ENCODE assay signal across 14 cellular contexts in the genomic region with DNA sequence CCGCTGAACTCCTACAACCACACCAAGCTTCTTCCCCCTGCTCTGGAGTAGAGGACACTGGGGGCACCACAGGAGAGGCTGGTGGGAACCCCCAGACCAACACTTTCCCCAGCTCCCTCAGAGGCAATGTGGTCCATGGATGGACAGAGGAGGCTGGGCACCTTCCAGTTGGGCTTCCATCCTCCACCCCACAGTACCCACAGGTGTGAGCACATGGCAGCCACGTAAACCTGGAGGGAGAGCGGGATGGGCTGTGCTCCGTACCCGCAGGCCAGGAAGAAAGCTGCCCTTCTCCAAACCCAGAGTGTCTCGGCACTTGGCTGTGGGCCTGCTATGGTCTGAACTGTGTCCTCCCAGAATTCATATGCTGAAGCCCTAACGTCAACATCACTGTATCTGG. TPM values are rescaled to one million over a fixed set of nuclear protein-coding genes. Genes with fewer than 3 reads are reported as not detected.
DNase-seq lines count a peak whose midpoint lies in the region; ATAC-seq and TF ChIP-seq lines count a peak whose summit lies in the region.
"Had no signal": no experiment of that assay in that cellular context is flagged by ENCODE, and none has a peak within 500 bp of the region (broad histone marks: within the 10 kb centered on the region; RNA-seq: fewer than 3 reads in every experiment).

No MANE protein-coding gene starts in this region.

- peak overlapping the region; percentile 91 for H3K4me3 Mint-ChIP-seq in CD8-positive, alpha-beta T cell
- H3K4me3 Mint-ChIP-seq in activated T-helper 17 cell treated with anti-CD3 and anti-CD28 coated beads, Interleukin-2, amount 50 U/mL, for 72 hours = peak overlapping the region; percentile 89
- peak overlapping the region; percentile 91 to 94 (median 91) for H3K4me3 Mint-ChIP-seq in nephron

- H3K4me1 ChIP-seq in CD8-positive, alpha-beta T cell (ENCODE audit: insufficient read depth, low read length) = peaks cover 32% of the 10 kb centered on the region

- no peaks in the 10 kb centered on the region for H3K9me3 ChIP-seq in CD8-positive, alpha-beta T cell (ENCODE audit: low read length)
- H3K9me3 ChIP-seq: HAP-1 had no signal

- H3K27me3 ChIP-seq in CD8-positive, alpha-beta T cell (ENCODE audit: insufficient read depth, low read length) = no peaks in the 10 kb centered on the region
- H3K27me3 ChIP-seq: cardiac muscle cell had no signal

- no peaks in the 10 kb centered on the region for H3K27me3 Mint-ChIP-seq in CD8-positive, alpha-beta T cell (ENCODE audit: low read depth)
- no peaks in the 10 kb centered on the region for H3K27me3 Mint-ChIP-seq in activated T-helper 17 cell treated with anti-CD3 and anti-CD28 coated beads, Interleukin-2, amount 50 U/mL, for 72 hours
- H3K27me3 Mint-ChIP-seq in nephron (ENCODE audit: low read depth) = no peaks in the 10 kb centered on the region

- H3K36me3 ChIP-seq in CD8-positive, alpha-beta T cell (ENCODE audit: insufficient read depth, low read length) = peaks cover 26% of the 10 kb centered on the region

- H3K4me1 Mint-ChIP-seq in CD8-positive, alpha-beta T cell (ENCODE audit: low read depth) = peaks cover 34% of the 10 kb centered on the region
- peaks cover 7% of the 10 kb centered on the region for H3K4me1 Mint-ChIP-seq in activated T-helper 17 cell treated with anti-CD3 and anti-CD28 coated beads, Interleukin-2, amount 50 U/mL, for 72 hours
- H3K4me1 Mint-ChIP-seq in nephron = peaks cover 10% of the 10 kb centered on the region

- peak overlapping the region; percentile 96 for H3K27ac Mint-ChIP-seq in CD8-positive, alpha-beta T cell
- H3K27ac Mint-ChIP-seq in activated T-helper 17 cell treated with anti-CD3 and anti-CD28 coated beads, Interleukin-2, amount 50 U/mL, for 72 hours = peak overlapping the region; percentile 96
- H3K27ac Mint-ChIP-seq in nephron = peak overlapping the region in 2 of 3 experiments; percentile 62 to 69

- no peak for DNase-seq in CD8-positive, alpha-beta T cell
- DNase-seq in NCI-H1436 (lab: John Stamatoyannopoulos, UW) = no peak
- no peak for DNase-seq in hippocampal formation (lab: John Stamatoyannopoulos, UW)
- DNase-seq: NCI-H187 treated with DMSO at 0.1 percent for 48 hours, NCI-H524 had no signal

- H3K9me3 Mint-ChIP-seq in CD8-positive, alpha-beta T cell = no peaks in the 10 kb centered on the region
- H3K9me3 Mint-ChIP-seq in activated T-helper 17 cell treated with anti-CD3 and anti-CD28 coated beads, Interleukin-2, amount 50 U/mL, for 72 hours = no peaks in the 10 kb centered on the region
- H3K9me3 Mint-ChIP-seq in nephron = no peaks in the 10 kb centered on the region

- TF ChIP-seq CTCF in C4-2B (conservative IDR thresholded peaks at IDR 0.05) (no peak), nephron (IDR thresholded peaks at IDR 0.05; ENCODE audit: unreplicated experiment in 3 of 3) (no peak)
- TF ChIP-seq CTCF in CD8-positive, alpha-beta T cell (IDR thresholded peaks at IDR 0.05) = no peak

- CTCF ChIA-PET in CD8-positive, alpha-beta T cell (lab: Charles Lee) = interaction anchor here (2.7 kb wide), 1 partner anchor 22 kb away, joined by 11 read pairs; no protein-coding TSS in a partner anchor

- ATAC-seq in CD8-positive, alpha-beta T cell = no peak
- no peak for ATAC-seq in activated T-helper 17 cell treated with anti-CD3 and anti-CD28 coated beads, Interleukin-2, amount 50 U/mL, for 72 hours (replicated peaks)
- ATAC-seq in HG02970 (IDR thresholded peaks at IDR 0.05; ENCODE audit: low FRiP score, unreplicated experiment) = no peak

- H3K36me3 Mint-ChIP-seq in CD8-positive, alpha-beta T cell = peaks cover 44% of the 10 kb centered on the region
- H3K36me3 Mint-ChIP-seq in activated T-helper 17 cell treated with anti-CD3 and anti-CD28 coated beads, Interleukin-2, amount 50 U/mL, for 72 hours (ENCODE audit: low read depth) = peaks cover 58% of the 10 kb centered on the region
- peaks cover 13% of the 10 kb centered on the region for H3K36me3 Mint-ChIP-seq in nephron (ENCODE audit: low read depth)

- 0 out of 2 replicates have a peak overlapping the region, but pooled peaks have one; percentile 2 for H3K27ac ChIP-seq in C4-2B
- H3K27ac ChIP-seq in CD8-positive, alpha-beta T cell (ENCODE audit: low read depth, low read length) = no peak overlapping the region

- intact Hi-C loops in CD8-positive, alpha-beta T cell (cut with DNase I, micrococcal nuclease) = loop anchor here in 1 of 2 experiments (2.0 kb wide), 2 partner anchors 42 to 72 kb away; a partner anchor contains a TSS

- POLR2A ChIA-PET in CD8-positive, alpha-beta T cell (lab: Charles Lee) = interaction anchor here (1.2 kb wide), 1 partner anchor 117 kb away, joined by 3 read pairs; a partner anchor contains a TSS

- no peak overlapping the region for H3K4me3 ChIP-seq in CD8-positive, alpha-beta T cell (ENCODE audit: low read depth, low read length)
- H3K4me3 ChIP-seq: cardiac muscle cell had no signal

RNA-seq across cellular contexts. Expression of a gene that starts 1.7 kb away (rescaled TPM):
- 10 to 100 TPM; 80.3 to 86.6 TPM for total RNA-seq in CD8-positive, alpha-beta T cell
- 10 to 100 TPM; 45.7 to 63.6 TPM for total RNA-seq in activated T-helper 17 cell treated with anti-CD3 and anti-CD28 coated beads, Interleukin-2, amount 50 U/mL, for 72 hours

RNA-seq across cellular contexts. Expression of a gene that starts 1.8 kb away (rescaled TPM):
- total RNA-seq in CD8-positive, alpha-beta T cell = 10 to 100 TPM; 44.4 to 48.7 TPM
- total RNA-seq in activated T-helper 17 cell treated with anti-CD3 and anti-CD28 coated beads, Interleukin-2, amount 50 U/mL, for 72 hours = 10 to 100 TPM; 23.5 to 37.3 TPM

RNA-seq across cellular contexts. Expression of a gene that starts 42.3 kb away (rescaled TPM):
- total RNA-seq in CD8-positive, alpha-beta T cell = 100 to 1,000 TPM; 318 to 336 TPM
- 1,000 to 10,000 TPM; 1,022 to 1,405 TPM for total RNA-seq in activated T-helper 17 cell treated with anti-CD3 and anti-CD28 coated beads, Interleukin-2, amount 50 U/mL, for 72 hours

RNA-seq across cellular contexts. Expression of a gene that starts 48.6 kb away (rescaled TPM):
- not detected for total RNA-seq in CD8-positive, alpha-beta T cell
- total RNA-seq in activated T-helper 17 cell treated with anti-CD3 and anti-CD28 coated beads, Interleukin-2, amount 50 U/mL, for 72 hours = not detected
- total RNA-seq: endothelial cell of umbilical vein, LHCN-M2, RPMI7951 had no signal
